Comparison of ENCODE assay signal across 28 cellular contexts in genomic region chr3:95588473-95588872, GRCh38.
"Had no signal": no experiment of that assay in that cellular context is flagged by ENCODE, and none has a peak within 500 bp of the region (broad histone marks: within the 10 kb centered on the region; RNA-seq: fewer than 3 reads in every experiment).

No MANE protein-coding gene starts in this region.

- H3K4me3 ChIP-seq: esophagus squamous epithelium, heart right ventricle, mucosa of descending colon, right atrium auricular region, smooth muscle cell, stomach, thyroid gland, uterus had no signal

- H3K27ac Mint-ChIP-seq: effector memory CD8-positive, alpha-beta T cell; mesothelial cell of epicardium; naive B cell; natural killer cell treated with Interleukin-12 subunit alpha and Interleukin-12 subunit beta and Interleukin-15 and Interleukin-18, amount 100 ng/mL, for 72 hours; progenitor cell of endocrine pancreas; type B pancreatic cell had no signal

- H3K27me3 ChIP-seq: esophagus squamous epithelium, heart right ventricle, right atrium auricular region, stomach, thyroid gland, uterus had no signal

- H3K27ac ChIP-seq: esophagus squamous epithelium, heart right ventricle, parathyroid adenoma, right atrium auricular region, stomach, thyroid gland, uterus had no signal

- H3K9me3 ChIP-seq: esophagus squamous epithelium, mucosa of descending colon, right atrium auricular region, thyroid gland, uterus had no signal

- H3K4me1 ChIP-seq: esophagus squamous epithelium, heart right ventricle, parathyroid adenoma, right atrium auricular region, stomach, thyroid gland, uterus had no signal

- H3K9me3 Mint-ChIP-seq: type B pancreatic cell had no signal

- H3K27me3 Mint-ChIP-seq: effector memory CD8-positive, alpha-beta T cell; naive B cell; natural killer cell treated with Interleukin-12 subunit alpha and Interleukin-12 subunit beta and Interleukin-15 and Interleukin-18, amount 100 ng/mL, for 72 hours; progenitor cell of endocrine pancreas; type B pancreatic cell had no signal

- H3K4me3 Mint-ChIP-seq: effector memory CD8-positive, alpha-beta T cell; mesothelial cell of epicardium; naive B cell; natural killer cell treated with Interleukin-12 subunit alpha and Interleukin-12 subunit beta and Interleukin-15 and Interleukin-18, amount 100 ng/mL, for 72 hours; neural crest cell; type B pancreatic cell had no signal

- H3K36me3 Mint-ChIP-seq: mesothelial cell of epicardium; naive B cell; natural killer cell treated with Interleukin-12 subunit alpha and Interleukin-12 subunit beta and Interleukin-15 and Interleukin-18, amount 100 ng/mL, for 72 hours; type B pancreatic cell had no signal

- DNase-seq: cerebellar nuclear complex; cortex of kidney; effector memory CD8-positive, alpha-beta T cell; erythroblast; esophagus squamous epithelium; foreskin melanocyte; glutamatergic neuron; heart right ventricle; hippocampal formation; kidney glomerular epithelial cell; mesenchymal stem cell; mucosa of descending colon; naive B cell; stimulated activated CD4-positive, alpha-beta T cell treated with anti-CD3 and anti-CD28 coated beads, Interleukin-2, amount 100 ng/mL, for 24 hours; stimulated activated CD4-positive, alpha-beta T cell treated with anti-CD3 and anti-CD28 coated beads, Interleukin-4, amount 100 ng/mL, for 24 hours; stimulated activated naive CD4-positive, alpha-beta T cell; stomach; thyroid gland; uterus had no signal

- H3K4me1 Mint-ChIP-seq: mesothelial cell of epicardium, naive B cell, neural crest cell had no signal

- ATAC-seq: effector memory CD8-positive, alpha-beta T cell; heart right ventricle; mucosa of descending colon; sciatic nerve had no signal

- H3K36me3 ChIP-seq: esophagus squamous epithelium, heart right ventricle, right atrium auricular region, stomach, thyroid gland, uterus had no signal
